In genomic region chr15:69253156-69253555, GRCh38 we compare ENCODE assay signal across 9 cellular contexts. TPM values are rescaled to one million over a fixed set of nuclear protein-coding genes. Genes with fewer than 3 reads are reported as not detected.
A peak's percentile ranks its signal among the peaks of the same experiment; 100 is the strongest.
DNase-seq lines count a peak whose midpoint lies in the region; ATAC-seq and TF ChIP-seq lines count a peak whose summit lies in the region.
"Had no signal": no experiment of that assay in that cellular context is flagged by ENCODE, and none has a peak within 500 bp of the region (broad histone marks: within the 10 kb centered on the region; RNA-seq: fewer than 3 reads in every experiment).

No MANE protein-coding gene starts in this region.

- ATAC-seq in GM19467 (IDR thresholded peaks at IDR 0.05; ENCODE audit: unreplicated experiment): no peak
- ATAC-seq in GM18858 (IDR thresholded peaks at IDR 0.05; ENCODE audit: unreplicated experiment): no peak

- H3K4me1 ChIP-seq in endocrine pancreas (ENCODE audit: control insufficient read depth, insufficient read depth, low read length) (peaks cover 8% of the 10 kb centered on the region), osteoblast (ENCODE audit: insufficient read depth, low read length) (peaks cover 14% of the 10 kb centered on the region)

- H3K27me3 ChIP-seq in endocrine pancreas (ENCODE audit: control insufficient read depth, insufficient read depth, low read length) (no peaks in the 10 kb centered on the region), osteoblast (ENCODE audit: insufficient read depth, low read length) (no peaks in the 10 kb centered on the region)

- H3K79me2 ChIP-seq in osteoblast (ENCODE audit: insufficient read depth, low read length): no peaks in the 10 kb centered on the region

- TF ChIP-seq CTCF in osteoblast (IDR thresholded peaks at IDR 0.05; ENCODE audit: extremely low read depth, low read depth, low read length): no peak

- H3K4me3 ChIP-seq in endocrine pancreas (ENCODE audit: control insufficient read depth, insufficient read depth, low read length): peak overlapping the region; percentile 11
- H3K4me3 ChIP-seq in osteoblast (ENCODE audit: insufficient read depth, low read length): peak overlapping the region; percentile 29

- H2AFZ ChIP-seq in osteoblast (ENCODE audit: low read length): peak overlapping the region; percentile 53

- peak overlapping the region; percentile 79 for H3K27ac ChIP-seq in osteoblast (ENCODE audit: low read depth, low read length)

- no peaks in the 10 kb centered on the region for H3K36me3 ChIP-seq in endocrine pancreas (ENCODE audit: control insufficient read depth, insufficient read depth, low read length)
- no peaks in the 10 kb centered on the region for H3K36me3 ChIP-seq in osteoblast (ENCODE audit: insufficient read depth, low read length)

- H4K20me1 ChIP-seq in osteoblast (ENCODE audit: insufficient read depth, low read length): no peaks in the 10 kb centered on the region

- H3K9ac ChIP-seq in endocrine pancreas (ENCODE audit: control insufficient read depth, insufficient read depth, low read length): no peak overlapping the region

- DNase-seq in GM03348 (ENCODE audit: low spot score) (peak; percentile 68), NCI-H460 (ENCODE audit: extremely low read depth, low read depth) (peak; percentile 58), osteoblast (ENCODE audit: insufficient read length, low spot score, missing footprints) (peak; percentile 87), GM19238 (ENCODE audit: insufficient read length, low spot score) (no peak), DMS 273 (lab: John Stamatoyannopoulos, UW; ENCODE audit: unreplicated experiment) (no peak)
- DNase-seq: NCI-H1694 treated with DMSO at 0.1 percent for 48 hours had no signal

- H3K4me2 ChIP-seq in osteoblast (ENCODE audit: insufficient read depth, low read length): peak overlapping the region; percentile 70

- no peaks in the 10 kb centered on the region for H3K9me3 ChIP-seq in endocrine pancreas (ENCODE audit: control insufficient read depth, low read length)
- no peaks in the 10 kb centered on the region for H3K9me3 ChIP-seq in osteoblast (ENCODE audit: low read depth, low read length)

RNA-seq across cellular contexts. Expression of gene PAQR5, which starts 45.6 kb away (rescaled TPM):
- 6.3 and 8.8 TPM in 2 replicates for total RNA-seq in NCI-H460 (2014; rRNA removed; shearing (Covaris generic))
- 1.1 and 2.4 TPM in 2 replicates for polyA plus RNA-seq in NCI-H460 (2014; cell fraction: nucleus; rRNA removed)
- 1.1 and 1.5 TPM in 2 replicates for total RNA-seq in osteoblast

Comparison
In these comparisons a context has a peak if more than half of its experiments do, and no peak if none do; other contexts are left out.
1. DNase-seq: peak in GM03348 (single experiment), NCI-H460 (single experiment) and osteoblast (single experiment); none in GM19238 (single experiment) and DMS 273 (single experiment).